22 cellular contexts compared by ENCODE assay signal in the genomic region with DNA sequence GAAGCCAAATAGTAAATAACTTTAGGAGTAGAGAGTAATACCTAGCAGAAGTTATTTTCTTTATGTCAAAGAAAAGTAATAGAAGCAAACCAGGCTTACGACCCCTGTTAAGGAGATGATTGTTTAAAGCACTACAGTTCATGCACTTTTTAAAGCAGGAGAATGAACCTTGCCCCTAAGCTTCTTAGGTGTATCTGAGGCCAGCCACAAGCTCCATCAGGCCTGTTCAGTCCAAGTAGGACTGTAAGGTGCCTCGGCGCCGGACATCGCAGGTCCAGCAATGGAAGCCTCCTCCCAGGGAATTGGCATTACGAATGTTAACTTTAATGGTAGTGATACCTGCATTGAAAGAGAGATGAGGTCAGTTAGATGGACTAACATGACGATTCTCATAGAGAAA. TPM values are rescaled to one million over a fixed set of nuclear protein-coding genes. Genes with fewer than 3 reads are reported as not detected.
DNase-seq lines count a peak whose midpoint lies in the region; ATAC-seq, FAIRE-seq and TF ChIP-seq lines count a peak whose summit lies in the region.
"Had no signal": no experiment of that assay in that cellular context is flagged by ENCODE, and none has a peak within 500 bp of the region (broad histone marks: within the 10 kb centered on the region; RNA-seq: fewer than 3 reads in every experiment).

No MANE protein-coding gene starts in this region.

- TF ChIP-seq RAD21 in HepG2 (CRISPR knock-in tag; IDR thresholded peaks at IDR 0.05) = no peak

- H3K9me3 Mint-ChIP-seq in nephron = no peaks in the 10 kb centered on the region
- H3K9me3 Mint-ChIP-seq in activated naive CD8-positive, alpha-beta T cell treated with anti-CD3 and anti-CD28 coated beads, Interleukin-2, amount 50 U/mL, for 24 hours = no peaks in the 10 kb centered on the region
- H3K9me3 Mint-ChIP-seq: CD4-positive, CD25-positive, alpha-beta regulatory T cell; CD8-positive, alpha-beta T cell; HFFc6 had no signal

- FAIRE-seq in kidney (lab: Jason Lieb, UNC) (no peak), HepG2 (lab: Jason Lieb, UNC) (no peak)
- FAIRE-seq: D721Med, GM12891, GM18507, H54 had no signal

- DNase-seq in kidney (no peak), HepG2 (ENCODE audit: low spot score) (no peak), NCI-H1105 (lab: John Stamatoyannopoulos, UW) (no peak), NCI-H2029 (lab: John Stamatoyannopoulos, UW) (no peak)
- no peak for DNase-seq in activated naive CD8-positive, alpha-beta T cell treated with anti-CD3 and anti-CD28 coated beads, Interleukin-2, amount 50 U/mL, for 24 hours
- DNase-seq: CD4-positive, CD25-positive, alpha-beta regulatory T cell; CD8-positive, alpha-beta T cell; DMS 273 treated with DMSO at 0.1 percent for 48 hours; DMS79; EL; GDM1; GOT3; HFFc6 had no signal

- H4K20me1 ChIP-seq in HepG2 (ENCODE audit: insufficient read depth, low read length) = no peaks in the 10 kb centered on the region
- H4K20me1 ChIP-seq: BLaER1 had no signal

- H3K9me3 ChIP-seq in kidney (ENCODE audit: control insufficient read depth in 1 of 2, low read length in 2 of 2) (no peaks in the 10 kb centered on the region), HepG2 (ENCODE audit: low read length) (no peaks in the 10 kb centered on the region)
- H3K9me3 ChIP-seq: BLaER1, HAP-1 had no signal

- H3K36me3 ChIP-seq in kidney (ENCODE audit: control insufficient read depth in 1 of 2, insufficient read depth in 2 of 2, low read length in 2 of 2) = peaks cover 10 to 38% of the 10 kb centered on the region in 2 donors
- peaks cover 0 to 11% of the 10 kb centered on the region in 2 experiments; a peak in 1 of 5 replicates for H3K36me3 ChIP-seq in HepG2 (replicated peaks in 1 of 2; ENCODE audit: control insufficient read depth in 1 of 2, insufficient read depth in 2 of 2, low read length in 2 of 2)
- H3K36me3 ChIP-seq: HAP-1 had no signal

- H3K9ac ChIP-seq in kidney (ENCODE audit: low read length in 2 of 2) (no peak overlapping the region), HepG2 (ENCODE audit: insufficient read depth, low read depth, low read length) (no peak overlapping the region)
- H3K9ac ChIP-seq: BLaER1 had no signal

- H3K27me3 ChIP-seq in HepG2 (ENCODE audit: control insufficient read depth in 1 of 2, insufficient read depth in 2 of 2, low read length in 2 of 2) = no peaks in the 10 kb centered on the region
- H3K27me3 ChIP-seq: BLaER1 had no signal

- no peak for ATAC-seq in HepG2
- no peak for ATAC-seq in activated naive CD8-positive, alpha-beta T cell treated with anti-CD3 and anti-CD28 coated beads, Interleukin-2, amount 50 U/mL, for 24 hours
- ATAC-seq: CD8-positive, alpha-beta T cell had no signal

- TF ChIP-seq CTCF in kidney (IDR thresholded peaks at IDR 0.05; ENCODE audit: borderline replicate concordance, extremely low read depth, insufficient read depth) (no peak), HepG2 (CRISPR knock-in tag; IDR thresholded peaks at IDR 0.05) (no peak), nephron (IDR thresholded peaks at IDR 0.05; ENCODE audit: unreplicated experiment in 3 of 3) (no peak)

- CTCF ChIA-PET in HepG2 (lab: Yijun Ruan, JAX; ENCODE audit: low intra/inter-chr PET ratio, low total read pairs) = no interaction called here

- no peak for TF ChIP-seq EP300 in HepG2 (IDR thresholded peaks at IDR 0.05; ENCODE audit: low read depth in 2 of 2, low read length in 2 of 2)
- no peak for TF ChIP-seq EP300 in HepG2 (CRISPR knock-in tag; IDR thresholded peaks at IDR 0.05; ENCODE audit: borderline replicate concordance)

- no peak for TF ChIP-seq POLR2A in HepG2 (IDR thresholded peaks at IDR 0.05; ENCODE audit: insufficient read depth in 1 of 2, low read depth in 2 of 2, low read length in 2 of 2)

- H3K79me2 ChIP-seq in HepG2 (ENCODE audit: insufficient read depth, low read length) = no peaks in the 10 kb centered on the region

- H3K27ac ChIP-seq in kidney (ENCODE audit: low read depth in 2 of 2, low read length in 2 of 2) = peak overlapping the region; percentile 11 to 71
- H3K27ac ChIP-seq in HepG2 (ENCODE audit: extremely low read length, insufficient read depth, low read length) = no peak overlapping the region
- H3K27ac ChIP-seq: BLaER1, C4-2B had no signal

- no TSS peak for BruUV-seq in HepG2 (replicated peaks; lab: Mats Ljungman, UMichigan)

- POLR2A ChIA-PET in HepG2 (lab: Yijun Ruan, JAX) = no interaction called here

- H3K4me1 ChIP-seq in kidney (ENCODE audit: control insufficient read depth in 1 of 2, insufficient read depth in 1 of 2, low read depth in 1 of 2, low read length in 2 of 2) (peaks cover 14 to 35% of the 10 kb centered on the region in 2 donors), HepG2 (ENCODE audit: insufficient read depth, low read length) (peaks cover 15% of the 10 kb centered on the region)
- H3K4me1 ChIP-seq: BLaER1, HAP-1 had no signal

- H3K4me3 Mint-ChIP-seq in nephron = no peak overlapping the region
- no peak overlapping the region for H3K4me3 Mint-ChIP-seq in activated naive CD8-positive, alpha-beta T cell treated with anti-CD3 and anti-CD28 coated beads, Interleukin-2, amount 50 U/mL, for 24 hours
- H3K4me3 Mint-ChIP-seq: B cell; CD4-positive, CD25-positive, alpha-beta regulatory T cell; CD8-positive, alpha-beta T cell; HFFc6 had no signal

- no peak overlapping the region for H3K4me2 ChIP-seq in HepG2 (ENCODE audit: low read depth, low read length)
- H3K4me2 ChIP-seq: BLaER1 had no signal

- H3K27me3 Mint-ChIP-seq in nephron (ENCODE audit: low read depth) = no peaks in the 10 kb centered on the region
- peaks cover 1% of the 10 kb centered on the region for H3K27me3 Mint-ChIP-seq in activated naive CD8-positive, alpha-beta T cell treated with anti-CD3 and anti-CD28 coated beads, Interleukin-2, amount 50 U/mL, for 24 hours
- H3K27me3 Mint-ChIP-seq: B cell had no signal

- no peak overlapping the region for H2AFZ ChIP-seq in HepG2 (ENCODE audit: low read length)

- WGBS in HepG2 (ENCODE audit: low lambda C conversion rate) = 95% methylated on average over 7 of the region's 7 CpGs

- no peaks in the 10 kb centered on the region for H3K4me1 Mint-ChIP-seq in nephron
- no peaks in the 10 kb centered on the region for H3K4me1 Mint-ChIP-seq in activated naive CD8-positive, alpha-beta T cell treated with anti-CD3 and anti-CD28 coated beads, Interleukin-2, amount 50 U/mL, for 24 hours
- H3K4me1 Mint-ChIP-seq: B cell; CD4-positive, CD25-positive, alpha-beta regulatory T cell had no signal

- peak overlapping the region; percentile 73 to 80 (median 75) for H3K27ac Mint-ChIP-seq in nephron
- H3K27ac Mint-ChIP-seq in activated naive CD8-positive, alpha-beta T cell treated with anti-CD3 and anti-CD28 coated beads, Interleukin-2, amount 50 U/mL, for 24 hours = no peak overlapping the region
- H3K27ac Mint-ChIP-seq: B cell; CD8-positive, alpha-beta T cell; HFFc6 had no signal

- H3K36me3 Mint-ChIP-seq in nephron (ENCODE audit: low read depth) = peaks cover 3% of the 10 kb centered on the region
- peaks cover 3% of the 10 kb centered on the region for H3K36me3 Mint-ChIP-seq in activated naive CD8-positive, alpha-beta T cell treated with anti-CD3 and anti-CD28 coated beads, Interleukin-2, amount 50 U/mL, for 24 hours (ENCODE audit: low read depth)
- H3K36me3 Mint-ChIP-seq: CD4-positive, CD25-positive, alpha-beta regulatory T cell had no signal

- in situ Hi-C loops in HepG2 (cut with HindIII; ENCODE audit: extremely low pct_ligation_motif_present, low pct_unique_long_range_greater_than_20kb) = no loop called here

- intact Hi-C loops in kidney (cut with DNase I) (no loop called here), HepG2 (cut with micrococcal nuclease; ENCODE audit: unreplicated experiment) (no loop called here)

- H3K4me3 ChIP-seq in kidney (ENCODE audit: low read length in 2 of 2) (no peak overlapping the region), HepG2 (replicated peaks in 1 of 3; ENCODE audit: insufficient read depth in 1 of 3, low read depth in 2 of 3, low read length in 3 of 3) (no peak overlapping the region)
- H3K4me3 ChIP-seq: BLaER1, HAP-1 had no signal

TF ChIP-seq in HepG2, 621 proteins besides CTCF, POLR2A, EP300 and RAD21 (continues in another document):
- TF ChIP-seq HNF4A (CRISPR knock-in tag; IDR thresholded peaks at IDR 0.05) (0 out of 2 replicates have a peak, but pooled peaks have one; percentile 25), ZNF839 (CRISPR knock-in tag; IDR thresholded peaks at IDR 0.05; ENCODE audit: borderline replicate concordance) (no peak), ZNF143 (CRISPR knock-in tag; IDR thresholded peaks at IDR 0.05) (no peak)

RNA-seq across cellular contexts. Expression of gene GATM, which starts 16.5 kb away (rescaled TPM):
- 79.5 TPM for total RNA-seq in kidney
- 421 TPM for polyA plus RNA-seq in kidney (ENCODE audit: insufficient read depth, low read depth, low replicate concordance)
- 1.5 and 2.1 TPM in 2 replicates for total RNA-seq in HepG2 (2016; rRNA removed; fragmentation: Illumina TruSeq; extraction: Trizol)
- 1.2 and 1.7 TPM in 2 replicates for total RNA-seq in HepG2 (2016; cell fraction: cytosol; rRNA removed; fragmentation: Illumina TruSeq; extraction: Trizol; ENCODE audit: low read depth)
- 1.5 and 2.6 TPM in 2 replicates for total RNA-seq in HepG2 (2016; cell fraction: insoluble cytoplasmic fraction; rRNA removed; fragmentation: Illumina TruSeq; extraction: Trizol)
- total RNA-seq in HepG2 (2016; cell fraction: membrane; rRNA removed; fragmentation: Illumina TruSeq; extraction: Trizol) = 1.6 and 1.7 TPM in 2 replicates
- 4.0 and 4.1 TPM in 2 replicates for total RNA-seq in HepG2 (2016; cell fraction: nucleus; rRNA removed; fragmentation: Illumina TruSeq; extraction: Trizol)
- 13.9 and 16.8 TPM in 2 replicates for polyA plus RNA-seq in HepG2 (2011; rRNA removed)
- 7.0 and 7.3 TPM in 2 replicates for polyA plus RNA-seq in HepG2 (2011; cell fraction: cytosol; rRNA removed)
- 22.1 and 26.0 TPM in 2 replicates for polyA plus RNA-seq in HepG2 (2011; cell fraction: nucleus; rRNA removed)
- polyA plus RNA-seq in HepG2 (2012) = 16.6 and 32.5 TPM in 2 replicates
- polyA plus RNA-seq in HepG2 (2016; cell fraction: cytosol; fragmentation: Illumina TruSeq; extraction: Trizol; ENCODE audit: low read depth) = 0.26 and 0.46 TPM in 2 replicates
- polyA plus RNA-seq in HepG2 (2016; cell fraction: insoluble cytoplasmic fraction; fragmentation: Illumina TruSeq; extraction: Trizol; ENCODE audit: low read depth) = 0.97 TPM in 2 replicates
- polyA plus RNA-seq in HepG2 (2016; cell fraction: membrane; fragmentation: Illumina TruSeq; extraction: Trizol; ENCODE audit: low read depth) = 0.28 and 0.72 TPM in 2 replicates
- 2.4 and 3.2 TPM in 2 replicates for polyA plus RNA-seq in HepG2 (2016; cell fraction: nucleus; fragmentation: Illumina TruSeq; extraction: Trizol; ENCODE audit: insufficient read depth, low read depth)
- 0.58 and 11.2 TPM in 2 replicates for polyA minus RNA-seq in HepG2 (2011; rRNA and poly(A)+ RNA removed; ENCODE audit: low replicate concordance)
- polyA minus RNA-seq in HepG2 (2011; cell fraction: cytosol; rRNA and poly(A)+ RNA removed) = 5.3 and 6.4 TPM in 2 replicates
- 40.2 and 42.5 TPM in 2 replicates for polyA minus RNA-seq in HepG2 (2011; cell fraction: nucleus; rRNA and poly(A)+ RNA removed)

Comparison
In these comparisons a context has a peak if more than half of its experiments do, and no peak if none do; other contexts are left out.
1. RNA of gene GATM, which starts 16.5 kb away (total RNA-seq): 79.5 TPM in kidney (single experiment); 1.2 to 4.1 TPM in HepG2; every median in the first group is over 10 times any median in the second.